Comparison of ENCODE assay signal across 18 cellular contexts in genomic region chr12:68743416-68743815, GRCh38. TPM values are rescaled to one million over a fixed set of nuclear protein-coding genes. Genes with fewer than 3 reads are reported as not detected.
DNase-seq lines count a peak whose midpoint lies in the region; ATAC-seq, FAIRE-seq and TF ChIP-seq lines count a peak whose summit lies in the region.
"Had no signal": no experiment of that assay in that cellular context is flagged by ENCODE, and none has a peak within 500 bp of the region (broad histone marks: within the 10 kb centered on the region; RNA-seq: fewer than 3 reads in every experiment).

No MANE protein-coding gene starts in this region.

- no peak for TF ChIP-seq CTCF in bronchial epithelial cell (IDR thresholded peaks at IDR 0.05; ENCODE audit: insufficient read depth, low read length, severe bottlenecking)
- TF ChIP-seq CTCF in foreskin keratinocyte (conservative IDR thresholded peaks at IDR 0.05), result no peak

- H3K27ac ChIP-seq in foreskin keratinocyte, result no peak overlapping the region
- H3K27ac ChIP-seq: psoas muscle, upper lobe of right lung had no signal

- H3K4me1 ChIP-seq in foreskin keratinocyte, result peaks cover 14% of the 10 kb centered on the region
- H3K4me1 ChIP-seq: upper lobe of right lung had no signal

- H3K9me3 Mint-ChIP-seq in activated T-cell treated with anti-CD3 and anti-CD28 coated beads, Interleukin-2, amount 50 U/mL, for 24 hours, result no peaks in the 10 kb centered on the region
- H3K9me3 Mint-ChIP-seq in stimulated activated memory B cell treated with anti-CD40 and anti-IgM and Interleukin-4, amounts not matched to agents 10 μg/mL and 1 μg/mL and 100 μg/mL, for 72 hours, result no peaks in the 10 kb centered on the region
- H3K9me3 Mint-ChIP-seq: effector memory CD8-positive, alpha-beta T cell; stimulated activated naive CD8-positive, alpha-beta T cell treated with anti-CD3 and anti-CD28 coated beads, Interleukin-15, Interleukin-2, amounts not matched to agents 100 ng/mL and 50 ng/mL, for 24 hours had no signal

- no peaks in the 10 kb centered on the region for H3K27me3 Mint-ChIP-seq in activated T-cell treated with anti-CD3 and anti-CD28 coated beads, Interleukin-2, amount 50 U/mL, for 24 hours
- no peaks in the 10 kb centered on the region for H3K27me3 Mint-ChIP-seq in stimulated activated memory B cell treated with anti-CD40 and anti-IgM and Interleukin-4, amounts not matched to agents 10 μg/mL and 1 μg/mL and 100 μg/mL, for 72 hours
- H3K27me3 Mint-ChIP-seq: effector memory CD8-positive, alpha-beta T cell; stimulated activated naive CD8-positive, alpha-beta T cell treated with anti-CD3 and anti-CD28 coated beads, Interleukin-15, Interleukin-2, amounts not matched to agents 100 ng/mL and 50 ng/mL, for 24 hours had no signal

- DNase-seq in activated T-cell treated with anti-CD3 and anti-CD28 coated beads, Interleukin-2, amount 50 U/mL, for 24 hours, result no peak
- no peak for DNase-seq in activated T-cell treated with anti-CD3 and anti-CD28 coated beads, Interleukin-2, amount 50 U/mL, for 48 hours
- peak; percentile 22 for DNase-seq in KBM-7
- peak; percentile 2 for DNase-seq in bronchial epithelial cell (ENCODE audit: low read depth)
- no peak for DNase-seq in foreskin keratinocyte
- DNase-seq: caudate nucleus; effector memory CD8-positive, alpha-beta T cell; NCI-H2081; NCI-H69; psoas muscle; stimulated activated CD4-positive, alpha-beta T cell treated with anti-CD3 and anti-CD28 coated beads, Interleukin-12 subunit alpha, Interleukin-12 subunit beta, amount 100 ng/mL, for 4 hours; upper lobe of right lung had no signal

- peaks cover 1% of the 10 kb centered on the region for H3K36me3 ChIP-seq in bronchial epithelial cell (ENCODE audit: control insufficient read depth, insufficient read depth, low read length)

- H3K4me3 Mint-ChIP-seq in activated T-cell treated with anti-CD3 and anti-CD28 coated beads, Interleukin-2, amount 50 U/mL, for 24 hours, result no peak overlapping the region
- no peak overlapping the region for H3K4me3 Mint-ChIP-seq in stimulated activated memory B cell treated with anti-CD40 and anti-IgM and Interleukin-4, amounts not matched to agents 10 μg/mL and 1 μg/mL and 100 μg/mL, for 72 hours
- H3K4me3 Mint-ChIP-seq: effector memory CD8-positive, alpha-beta T cell; stimulated activated naive CD8-positive, alpha-beta T cell treated with anti-CD3 and anti-CD28 coated beads, Interleukin-15, Interleukin-2, amounts not matched to agents 100 ng/mL and 50 ng/mL, for 24 hours had no signal

- peaks cover 24% of the 10 kb centered on the region for H3K4me1 Mint-ChIP-seq in activated T-cell treated with anti-CD3 and anti-CD28 coated beads, Interleukin-2, amount 50 U/mL, for 24 hours (ENCODE audit: low read depth)
- peaks cover 24% of the 10 kb centered on the region for H3K4me1 Mint-ChIP-seq in stimulated activated memory B cell treated with anti-CD40 and anti-IgM and Interleukin-4, amounts not matched to agents 10 μg/mL and 1 μg/mL and 100 μg/mL, for 72 hours

- in situ Hi-C loops in KBM-7 (cut with MboI; ENCODE audit: low pct_unique_long_range_greater_than_20kb, low sequenced_read_pairs), result no loop called here

- ATAC-seq in stimulated activated memory B cell treated with anti-CD40 and anti-IgM and Interleukin-4, amounts not matched to agents 10 μg/mL and 1 μg/mL and 100 μg/mL, for 72 hours, result no peak
- ATAC-seq in foreskin keratinocyte (no peak), GM19324 (IDR thresholded peaks at IDR 0.05; ENCODE audit: low FRiP score, unreplicated experiment) (no peak)
- ATAC-seq in activated CD4-positive, CD25-positive, alpha-beta regulatory T cell treated with anti-CD3 and anti-CD28 coated beads, Interleukin-2, amount 50 U/mL, for 24 hours, result no peak
- ATAC-seq: effector memory CD8-positive, alpha-beta T cell; left lobe of liver; psoas muscle; upper lobe of right lung had no signal

- H3K27me3 ChIP-seq in bronchial epithelial cell (ENCODE audit: control insufficient read depth, insufficient read depth, low read length), result no peaks in the 10 kb centered on the region
- no peaks in the 10 kb centered on the region for H3K27me3 ChIP-seq in foreskin keratinocyte
- H3K27me3 ChIP-seq: upper lobe of right lung had no signal

- peaks cover 67% of the 10 kb centered on the region for H3K36me3 Mint-ChIP-seq in activated T-cell treated with anti-CD3 and anti-CD28 coated beads, Interleukin-2, amount 50 U/mL, for 24 hours (ENCODE audit: low read depth)
- peaks cover 17% of the 10 kb centered on the region for H3K36me3 Mint-ChIP-seq in stimulated activated memory B cell treated with anti-CD40 and anti-IgM and Interleukin-4, amounts not matched to agents 10 μg/mL and 1 μg/mL and 100 μg/mL, for 72 hours

- no peak overlapping the region for H3K4me3 ChIP-seq in bronchial epithelial cell (ENCODE audit: low read depth, low read length)
- H3K4me3 ChIP-seq: psoas muscle, upper lobe of right lung had no signal

- H3K27ac Mint-ChIP-seq in activated T-cell treated with anti-CD3 and anti-CD28 coated beads, Interleukin-2, amount 50 U/mL, for 24 hours, result peak overlapping the region; percentile 19
- H3K27ac Mint-ChIP-seq in stimulated activated memory B cell treated with anti-CD40 and anti-IgM and Interleukin-4, amounts not matched to agents 10 μg/mL and 1 μg/mL and 100 μg/mL, for 72 hours, result peak overlapping the region; percentile 91
- H3K27ac Mint-ChIP-seq: effector memory CD8-positive, alpha-beta T cell; stimulated activated naive CD8-positive, alpha-beta T cell treated with anti-CD3 and anti-CD28 coated beads, Interleukin-15, Interleukin-2, amounts not matched to agents 100 ng/mL and 50 ng/mL, for 24 hours had no signal

- FAIRE-seq in bronchial epithelial cell (lab: Jason Lieb, UNC), result no peak
- FAIRE-seq: RCC 7860 had no signal

RNA-seq across cellular contexts. Expression of gene SLC35E3, which starts 2.6 kb away (rescaled TPM):
- 2.7 and 3.2 TPM in 2 replicates for total RNA-seq in bronchial epithelial cell
- 5.2 and 6.5 TPM in 2 replicates for total RNA-seq in foreskin keratinocyte
- 4.0 and 4.1 TPM in 2 replicates for polyA plus RNA-seq in foreskin keratinocyte

RNA-seq across cellular contexts. Expression of gene NUP107, which starts 56.6 kb away (rescaled TPM):
- 24.1 and 28.7 TPM in 2 replicates for total RNA-seq in bronchial epithelial cell
- 68.9 and 75.1 TPM in 2 replicates for total RNA-seq in foreskin keratinocyte
- polyA plus RNA-seq in foreskin keratinocyte, result 20.6 and 25.6 TPM in 2 replicates

Comparison
In these comparisons a context has a peak if more than half of its experiments do, and no peak if none do; other contexts are left out.
1. DNase-seq: peak in KBM-7 (single experiment) and bronchial epithelial cell (single experiment); none in activated T-cell treated with anti-CD3 and anti-CD28 coated beads, Interleukin-2, amount 50 U/mL, for 24 hours (single experiment), activated T-cell treated with anti-CD3 and anti-CD28 coated beads, Interleukin-2, amount 50 U/mL, for 48 hours (0 of 2) and foreskin keratinocyte (0 of 2).